In the genomic region with DNA sequence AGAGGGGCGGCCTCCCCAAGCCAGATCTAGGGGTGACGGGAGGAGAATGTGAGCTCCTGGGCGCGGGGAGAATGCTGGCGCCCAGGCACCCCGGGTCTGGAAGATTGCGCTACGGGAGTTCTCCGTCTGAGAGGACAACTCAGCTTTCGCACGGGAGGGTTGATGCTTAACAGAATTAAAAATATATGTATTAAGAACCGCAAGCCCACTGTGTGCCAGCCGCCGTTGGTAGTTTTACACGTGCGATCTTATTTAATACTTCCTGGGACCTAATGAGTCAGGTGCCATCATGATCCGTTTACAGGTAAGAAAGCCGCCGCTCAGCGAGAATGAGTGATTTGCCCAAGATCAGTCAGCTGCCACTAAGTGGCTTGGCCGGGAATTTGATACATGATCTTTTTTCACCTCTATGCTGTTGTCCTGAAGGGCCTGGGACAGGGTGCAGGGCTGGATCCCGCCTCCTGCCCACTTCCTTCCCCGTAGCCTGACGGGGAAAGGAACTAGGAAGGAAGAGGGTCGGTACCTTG, we compare ENCODE assay signal across 11 cellular contexts. TPM values are rescaled to one million over a fixed set of nuclear protein-coding genes. Genes with fewer than 3 reads are reported as not detected.
DNase-seq lines count a peak whose midpoint lies in the region; ATAC-seq and TF ChIP-seq lines count a peak whose summit lies in the region.
"Had no signal": no experiment of that assay in that cellular context is flagged by ENCODE, and none has a peak within 500 bp of the region (broad histone marks: within the 10 kb centered on the region; RNA-seq: fewer than 3 reads in every experiment).

No MANE protein-coding gene starts in this region.

- H3K4me3 Mint-ChIP-seq in stimulated activated naive B cell treated with anti-CD40 and anti-IgM and Interleukin-4, amounts not matched to agents 10 μg/mL and 1 μg/mL and 100 μg/mL, for 72 hours, result peak overlapping the region; percentile 92 to 98

- POLR2A ChIA-PET in PC-9 (lab: Charles Lee; ENCODE audit: unreplicated experiment), result no interaction called here

- H3K9me2 ChIP-seq in PC-9 (ENCODE audit: insufficient read depth), result no peaks in the 10 kb centered on the region

- no TSS peak for BruUV-seq in PC-9 (replicated peaks; lab: Mats Ljungman, UMichigan)

- peaks cover 45 to 53% of the 10 kb centered on the region in 2 donors for H3K27me3 Mint-ChIP-seq in stimulated activated naive B cell treated with anti-CD40 and anti-IgM and Interleukin-4, amounts not matched to agents 10 μg/mL and 1 μg/mL and 100 μg/mL, for 72 hours

- H3K79me2 ChIP-seq in PC-9 (ENCODE audit: low read depth), result no peaks in the 10 kb centered on the region

- intact Hi-C loops in PC-9 (cut with micrococcal nuclease; ENCODE audit: unreplicated experiment), result no loop called here

- no peak overlapping the region for H3K27ac Mint-ChIP-seq in stimulated activated naive B cell treated with anti-CD40 and anti-IgM and Interleukin-4, amounts not matched to agents 10 μg/mL and 1 μg/mL and 100 μg/mL, for 72 hours
- H3K27ac Mint-ChIP-seq: CD8-positive, alpha-beta T cell had no signal

- TF ChIP-seq CTCF in WI38 (IDR thresholded peaks at IDR 0.05; ENCODE audit: low read depth, low read length), result no peak
- TF ChIP-seq CTCF in PC-9 (conservative IDR thresholded peaks at IDR 0.05), result no peak

- H3K27me3 ChIP-seq in PC-9 (ENCODE audit: insufficient read depth, low read depth), result peaks cover 42% of the 10 kb centered on the region

- CTCF ChIA-PET in PC-9 (lab: Charles Lee), result no interaction called here

- H3K9me3 Mint-ChIP-seq in stimulated activated naive B cell treated with anti-CD40 and anti-IgM and Interleukin-4, amounts not matched to agents 10 μg/mL and 1 μg/mL and 100 μg/mL, for 72 hours, result no peaks in the 10 kb centered on the region
- H3K9me3 Mint-ChIP-seq: CD8-positive, alpha-beta T cell had no signal

- DNase-seq in NCI-H345 (lab: John Stamatoyannopoulos, UW) (peak; percentile 9), NCI-H345 treated with DMSO at 0.1 percent for 48 hours (lab: John Stamatoyannopoulos, UW; ENCODE audit: unreplicated experiment) (no peak), cortex of kidney (lab: John Stamatoyannopoulos, UW) (no peak), PC-9 (no peak)
- no peak for DNase-seq in stimulated activated naive B cell treated with anti-CD40 and anti-IgM and Interleukin-4, amounts not matched to agents 10 μg/mL and 1 μg/mL and 100 μg/mL, for 72 hours
- DNase-seq: CD8-positive, alpha-beta T cell; KBM-7 had no signal

- H3K9me3 ChIP-seq in PC-9 (ENCODE audit: insufficient read depth, low read depth), result no peaks in the 10 kb centered on the region
- H3K9me3 ChIP-seq: prostate gland had no signal

- no peaks in the 10 kb centered on the region; the same call in 1 of the 2 replicates for H4K20me1 ChIP-seq in PC-9 (ENCODE audit: insufficient read depth)

- peaks cover 0 to 2% of the 10 kb centered on the region in 2 donors for H3K36me3 Mint-ChIP-seq in stimulated activated naive B cell treated with anti-CD40 and anti-IgM and Interleukin-4, amounts not matched to agents 10 μg/mL and 1 μg/mL and 100 μg/mL, for 72 hours
- H3K36me3 Mint-ChIP-seq: CD8-positive, alpha-beta T cell had no signal

- H3K4me1 Mint-ChIP-seq in stimulated activated naive B cell treated with anti-CD40 and anti-IgM and Interleukin-4, amounts not matched to agents 10 μg/mL and 1 μg/mL and 100 μg/mL, for 72 hours, result peaks cover 8 to 26% of the 10 kb centered on the region in 2 donors

- H3K4me3 ChIP-seq in WI38 (ENCODE audit: low read depth, low read length), result peak overlapping the region; percentile 84
- H3K4me3 ChIP-seq in iPS-11a (ENCODE audit: low read depth, low read length), result peak overlapping the region; percentile 80
- no peak overlapping the region for H3K4me3 ChIP-seq in PC-9

- ATAC-seq in stimulated activated naive B cell treated with anti-CD40 and anti-IgM and Interleukin-4, amounts not matched to agents 10 μg/mL and 1 μg/mL and 100 μg/mL, for 72 hours (replicated peaks), result peak; percentile 12 to 17
- no peak for ATAC-seq in HG03342 (IDR thresholded peaks at IDR 0.05; ENCODE audit: unreplicated experiment)
- ATAC-seq: CD8-positive, alpha-beta T cell had no signal

- H2AFZ ChIP-seq in PC-9, result no peak overlapping the region

- no peak overlapping the region for H3K4me2 ChIP-seq in PC-9

- H3F3A ChIP-seq in PC-9 (ENCODE audit: insufficient read depth, low read depth), result no peaks in the 10 kb centered on the region

- no peak overlapping the region for H3K27ac ChIP-seq in PC-9
- H3K27ac ChIP-seq: prostate gland had no signal

- H3K36me3 ChIP-seq in PC-9 (ENCODE audit: low read depth), result no peaks in the 10 kb centered on the region
- H3K36me3 ChIP-seq: prostate gland had no signal

- no peaks in the 10 kb centered on the region for H3K4me1 ChIP-seq in PC-9 (replicated peaks; ENCODE audit: insufficient read depth)

RNA-seq across cellular contexts. Expression of a gene that starts 0.8 kb away (rescaled TPM):
- not detected in 2 replicates for total RNA-seq in PC-9 (2021)
- total RNA-seq: CD8-positive, alpha-beta T cell had no signal
